9 cellular contexts compared by ENCODE assay signal in genomic region chrX:134803551-134804183, GRCh38. TPM values are rescaled to one million over a fixed set of nuclear protein-coding genes. Genes with fewer than 3 reads are reported as not detected.
DNase-seq lines count a peak whose midpoint lies in the region; ATAC-seq, FAIRE-seq and TF ChIP-seq lines count a peak whose summit lies in the region.
"Had no signal": no experiment of that assay in that cellular context is flagged by ENCODE, and none has a peak within 500 bp of the region (broad histone marks: within the 10 kb centered on the region; RNA-seq: fewer than 3 reads in every experiment).

No MANE protein-coding gene starts in this region.

- peaks cover 26% of the 10 kb centered on the region for H3K4me1 Mint-ChIP-seq in activated CD8-positive, alpha-beta memory T cell treated with anti-CD3 and anti-CD28 coated beads, Interleukin-2, amount 10 ng/mL, durations not matched to agents 7 days and 5 days

- no peak for TF ChIP-seq POLR2A in GM12892 (IDR thresholded peaks at IDR 0.05; ENCODE audit: low read depth, low read length)

- H3K36me3 ChIP-seq in small intestine (ENCODE audit: control insufficient read depth in 2 of 2, insufficient read depth in 2 of 2, low read length in 2 of 2), result no peaks in the 10 kb centered on the region

- no peak for DNase-seq in activated CD8-positive, alpha-beta memory T cell treated with anti-CD3 and anti-CD28 coated beads, Interleukin-2, amount 10 ng/mL, durations not matched to agents 7 days and 5 days
- DNase-seq in activated CD8-positive, alpha-beta memory T cell treated with anti-CD3 and anti-CD28 coated beads, Interleukin-2, amount 50 U/mL, for 48 hours, result no peak
- peak; percentile 21 for DNase-seq in T-helper 22 cell (ENCODE audit: low read depth)
- DNase-seq in small intestine, result peak; percentile 14
- no peak for DNase-seq in GM12892 (ENCODE audit: insufficient read length)
- no peak for DNase-seq in head of caudate nucleus
- no peak for DNase-seq in NCI-H82 (lab: John Stamatoyannopoulos, UW)
- DNase-seq: NCI-H2107 had no signal

- no peak overlapping the region for H3K27ac ChIP-seq in small intestine (ENCODE audit: low read depth in 1 of 2, low read length in 1 of 2)

- CTCF ChIA-PET in activated CD8-positive, alpha-beta memory T cell treated with anti-CD3 and anti-CD28 coated beads, Interleukin-2, amount 10 ng/mL, durations not matched to agents 7 days and 5 days (lab: Charles Lee), result interaction anchor here (0.7 kb wide), 1 partner anchor 10 kb away, joined by 4 read pairs; no protein-coding TSS in a partner anchor

- intact Hi-C loops in head of caudate nucleus (cut with DNase I), result no loop called here

- H3K9me3 ChIP-seq in small intestine (ENCODE audit: control insufficient read depth, low read depth), result no peaks in the 10 kb centered on the region

- no peaks in the 10 kb centered on the region for H3K4me1 ChIP-seq in small intestine (ENCODE audit: control insufficient read depth in 2 of 2, insufficient read depth in 1 of 2, low read depth in 1 of 2, low read length in 1 of 2)

- peak overlapping the region; percentile 61 for H3K27ac Mint-ChIP-seq in activated CD8-positive, alpha-beta memory T cell treated with anti-CD3 and anti-CD28 coated beads, Interleukin-2, amount 10 ng/mL, durations not matched to agents 7 days and 5 days

- no peak overlapping the region for H3K4me3 Mint-ChIP-seq in activated CD8-positive, alpha-beta memory T cell treated with anti-CD3 and anti-CD28 coated beads, Interleukin-2, amount 10 ng/mL, durations not matched to agents 7 days and 5 days

- H3K4me3 ChIP-seq in small intestine (ENCODE audit: low read depth in 1 of 2, low read length in 2 of 2), result no peak overlapping the region

- FAIRE-seq in small intestine (lab: Jason Lieb, UNC) (no peak), GM12892 (lab: Jason Lieb, UNC) (no peak)

- H3K27me3 Mint-ChIP-seq in activated CD8-positive, alpha-beta memory T cell treated with anti-CD3 and anti-CD28 coated beads, Interleukin-2, amount 10 ng/mL, durations not matched to agents 7 days and 5 days, result no peaks in the 10 kb centered on the region

- 49 to 74% (median 55%) methylated on average over 4 of the region's 4 CpGs for WGBS in small intestine, 3 donors

- H3K36me3 Mint-ChIP-seq in activated CD8-positive, alpha-beta memory T cell treated with anti-CD3 and anti-CD28 coated beads, Interleukin-2, amount 10 ng/mL, durations not matched to agents 7 days and 5 days, result no peaks in the 10 kb centered on the region

- ATAC-seq in activated CD8-positive, alpha-beta memory T cell treated with anti-CD3 and anti-CD28 coated beads, Interleukin-2, amount 10 ng/mL, durations not matched to agents 7 days and 5 days, result peak; percentile 16
- ATAC-seq in HG03066 (IDR thresholded peaks at IDR 0.05; ENCODE audit: low read depth, unreplicated experiment), result peak; percentile 34

- H3K9me3 Mint-ChIP-seq in activated CD8-positive, alpha-beta memory T cell treated with anti-CD3 and anti-CD28 coated beads, Interleukin-2, amount 10 ng/mL, durations not matched to agents 7 days and 5 days (ENCODE audit: low read depth), result no peaks in the 10 kb centered on the region

- H3K27me3 ChIP-seq in small intestine (ENCODE audit: control insufficient read depth in 2 of 2, insufficient read depth in 2 of 2, low read length in 2 of 2), result no peaks in the 10 kb centered on the region

RNA-seq across cellular contexts. Expression of gene PABIR2, which starts 6.7 kb away (rescaled TPM):
- total RNA-seq in activated CD8-positive, alpha-beta memory T cell treated with anti-CD3 and anti-CD28 coated beads, Interleukin-2, amount 10 ng/mL, durations not matched to agents 7 days and 5 days, result 10 to 100 TPM; 47.0 to 65.3 TPM
- polyA plus RNA-seq in small intestine, result 10 to 100 TPM; 16.8 to 23.7 (median 18.1) TPM
- 36.5 TPM for polyA plus RNA-seq in GM12892 (2012; ENCODE audit: missing spikeins)

Comparison
In these comparisons a context has a peak if more than half of its experiments do, and no peak if none do; other contexts are left out.
1. DNase-seq: peak in T-helper 22 cell (single experiment) and small intestine (single experiment); none in activated CD8-positive, alpha-beta memory T cell treated with anti-CD3 and anti-CD28 coated beads, Interleukin-2, amount 10 ng/mL, durations not matched to agents 7 days and 5 days (single experiment), activated CD8-positive, alpha-beta memory T cell treated with anti-CD3 and anti-CD28 coated beads, Interleukin-2, amount 50 U/mL, for 48 hours (single experiment), GM12892 (single experiment), head of caudate nucleus (0 of 42) and NCI-H82 (single experiment).